In genomic region chr6:108805611-108806181, GRCh38 we compare ENCODE assay signal across 10 cellular contexts. TPM values are rescaled to one million over a fixed set of nuclear protein-coding genes. Genes with fewer than 3 reads are reported as not detected.
DNase-seq lines count a peak whose midpoint lies in the region; ATAC-seq and TF ChIP-seq lines count a peak whose summit lies in the region.
"Had no signal": no experiment of that assay in that cellular context is flagged by ENCODE, and none has a peak within 500 bp of the region (broad histone marks: within the 10 kb centered on the region; RNA-seq: fewer than 3 reads in every experiment).

No MANE protein-coding gene starts in this region.

- no peak overlapping the region for H3K4me2 ChIP-seq in hepatocyte

- ATAC-seq in GM19324 (IDR thresholded peaks at IDR 0.05; ENCODE audit: low FRiP score, unreplicated experiment) (peak; percentile 74), HG02763 (IDR thresholded peaks at IDR 0.05; ENCODE audit: unreplicated experiment) (peak; percentile 81)
- ATAC-seq: lower lobe of right lung had no signal

- WGBS in hepatocyte (ENCODE audit: low lambda C conversion rate, missing lambda C conversion rate) = 52% methylated on average over 6 of the region's 6 CpGs

- H3K27me3 Mint-ChIP-seq in nephron (ENCODE audit: low read depth) = no peaks in the 10 kb centered on the region

- TF ChIP-seq CTCF in nephron (IDR thresholded peaks at IDR 0.05; ENCODE audit: unreplicated experiment in 3 of 3) (no peak), hepatocyte (IDR thresholded peaks at IDR 0.05; ENCODE audit: poor library complexity) (no peak)

- no peaks in the 10 kb centered on the region for H3K36me3 ChIP-seq in hepatocyte (replicated peaks; ENCODE audit: insufficient read depth, low read depth)
- H3K36me3 ChIP-seq: lower lobe of right lung had no signal

- H3K27me3 ChIP-seq in hepatocyte = no peaks in the 10 kb centered on the region

- H3K27ac ChIP-seq in hepatocyte = no peak overlapping the region
- H3K27ac ChIP-seq: lower lobe of right lung had no signal

- no peaks in the 10 kb centered on the region for H3K79me2 ChIP-seq in hepatocyte

- H3K27ac Mint-ChIP-seq in nephron = peak overlapping the region; percentile 23 to 41 (median 33)
- H3K27ac Mint-ChIP-seq: endodermal cell had no signal

- no peaks in the 10 kb centered on the region for H3K9me2 ChIP-seq in hepatocyte (replicated peaks; ENCODE audit: insufficient read depth)

- H3K9me3 ChIP-seq in hepatocyte (ENCODE audit: low read depth) = no peaks in the 10 kb centered on the region
- H3K9me3 ChIP-seq: lower lobe of right lung had no signal

- H3K4me1 ChIP-seq in hepatocyte (ENCODE audit: insufficient read depth) = peaks cover 2% of the 10 kb centered on the region

- H2AFZ ChIP-seq in hepatocyte = no peak overlapping the region

- H3K4me1 Mint-ChIP-seq in nephron = peaks cover 43% of the 10 kb centered on the region
- H3K4me1 Mint-ChIP-seq: endodermal cell had no signal

- peak; percentile 6 for DNase-seq in NCI-H524 treated with DMSO at 0.1 percent for 48 hours (lab: John Stamatoyannopoulos, UW)
- no peak for DNase-seq in hepatocyte (ENCODE audit: low spot score)
- no peak for DNase-seq in NCI-H446 (lab: John Stamatoyannopoulos, UW)
- no peak for DNase-seq in NCI-H2081 treated with DMSO at 0.1 percent for 48 hours (lab: John Stamatoyannopoulos, UW)
- no peak for DNase-seq in stimulated activated CD4-positive, alpha-beta T cell treated with anti-CD3 and anti-CD28 coated beads, Interleukin-4, amount 100 ng/mL, for 24 hours
- DNase-seq: endodermal cell, lower lobe of right lung had no signal

- H4K20me1 ChIP-seq in hepatocyte (ENCODE audit: insufficient read depth, poor library complexity, severe bottlenecking) = no peaks in the 10 kb centered on the region

- H3K4me3 ChIP-seq in hepatocyte = no peak overlapping the region
- H3K4me3 ChIP-seq: lower lobe of right lung had no signal

- H3K4me3 Mint-ChIP-seq in nephron = no peak overlapping the region
- H3K4me3 Mint-ChIP-seq: endodermal cell had no signal

- no peaks in the 10 kb centered on the region for H3K36me3 Mint-ChIP-seq in nephron (ENCODE audit: low read depth)

- no peaks in the 10 kb centered on the region for H3K9me3 Mint-ChIP-seq in nephron
- H3K9me3 Mint-ChIP-seq: endodermal cell had no signal

RNA-seq across cellular contexts. Expression of gene ARMC2, which starts 42.5 kb away (rescaled TPM):
- 1.8 and 2.8 TPM in 2 replicates for total RNA-seq in hepatocyte
- 4.8 and 6.7 TPM in 2 replicates for polyA plus RNA-seq in hepatocyte
